ENCODE assay signal across 12 cellular contexts in the genomic region with DNA sequence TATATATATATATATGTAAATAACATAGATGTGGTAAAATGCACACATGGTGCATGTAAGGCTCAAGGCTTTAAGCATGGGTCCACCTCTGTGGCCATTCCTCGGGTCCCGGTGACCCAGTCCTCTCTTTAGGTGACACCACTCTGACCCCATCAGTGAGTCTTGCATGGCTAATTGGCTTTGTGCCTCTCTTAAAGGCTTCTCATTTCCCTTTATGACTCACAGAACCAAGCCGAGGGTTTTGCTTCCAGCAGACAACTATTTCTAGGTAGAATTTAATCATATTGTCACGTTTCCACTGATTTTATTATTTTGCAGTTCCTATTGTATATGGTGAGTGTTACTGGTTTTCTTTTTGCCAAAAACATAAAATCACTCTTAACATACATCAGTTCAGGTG. TPM values are rescaled to one million over a fixed set of nuclear protein-coding genes. Genes with fewer than 3 reads are reported as not detected.
DNase-seq lines count a peak whose midpoint lies in the region; ATAC-seq, FAIRE-seq and TF ChIP-seq lines count a peak whose summit lies in the region.
"Had no signal": no experiment of that assay in that cellular context is flagged by ENCODE, and none has a peak within 500 bp of the region (broad histone marks: within the 10 kb centered on the region; RNA-seq: fewer than 3 reads in every experiment).

No MANE protein-coding gene starts in this region.

- H3K27ac Mint-ChIP-seq in activated CD8-positive, alpha-beta memory T cell treated with anti-CD3 and anti-CD28 coated beads, Interleukin-2, amount 10 ng/mL, durations not matched to agents 7 days and 5 days: peak overlapping the region; percentile 18

- H2AFZ ChIP-seq in HepG2 (ENCODE audit: low read length): no peak overlapping the region

- no peaks in the 10 kb centered on the region for H3K9me3 ChIP-seq in RWPE2 (ENCODE audit: severe bottlenecking)
- H3K9me3 ChIP-seq in HepG2 (ENCODE audit: low read length): no peaks in the 10 kb centered on the region
- H3K9me3 ChIP-seq: A549 had no signal

- ATAC-seq in activated CD8-positive, alpha-beta memory T cell treated with anti-CD3 and anti-CD28 coated beads, Interleukin-2, amount 10 ng/mL, durations not matched to agents 7 days and 5 days: peak; percentile 42
- ATAC-seq in HG03108 (IDR thresholded peaks at IDR 0.05; ENCODE audit: unreplicated experiment) (peak; percentile 45), RWPE2 (ENCODE audit: low read depth) (peak; percentile 68; the same call in 2 of the 3 replicates), HepG2 (no peak)
- ATAC-seq: A549, Panc1 had no signal

- H3K79me2 ChIP-seq in HepG2 (ENCODE audit: insufficient read depth, low read length): no peaks in the 10 kb centered on the region

- no peaks in the 10 kb centered on the region for H3K27me3 ChIP-seq in RWPE2 (ENCODE audit: insufficient read depth, poor library complexity, severe bottlenecking)
- H3K27me3 ChIP-seq in HepG2 (ENCODE audit: control insufficient read depth in 1 of 2, insufficient read depth in 2 of 2, low read length in 2 of 2): peaks cover 3 to 36% of the 10 kb centered on the region in 2 experiments; a peak in 4 of 5 replicates

- H3K36me3 Mint-ChIP-seq in activated CD8-positive, alpha-beta memory T cell treated with anti-CD3 and anti-CD28 coated beads, Interleukin-2, amount 10 ng/mL, durations not matched to agents 7 days and 5 days: peaks cover 20% of the 10 kb centered on the region

- FAIRE-seq in HepG2 (lab: Jason Lieb, UNC): no peak
- FAIRE-seq: A549 had no signal

- TF ChIP-seq EP300 in HepG2 (IDR thresholded peaks at IDR 0.05; ENCODE audit: low read depth in 2 of 2, low read length in 2 of 2): no peak
- no peak for TF ChIP-seq EP300 in HepG2 (CRISPR knock-in tag; IDR thresholded peaks at IDR 0.05; ENCODE audit: borderline replicate concordance)

- POLR2A ChIA-PET in HepG2 (lab: Yijun Ruan, JAX): no interaction called here

- no peaks in the 10 kb centered on the region for H3K9me3 Mint-ChIP-seq in activated CD8-positive, alpha-beta memory T cell treated with anti-CD3 and anti-CD28 coated beads, Interleukin-2, amount 10 ng/mL, durations not matched to agents 7 days and 5 days (ENCODE audit: low read depth)

- TF ChIP-seq POLR2A in HepG2 (IDR thresholded peaks at IDR 0.05; ENCODE audit: insufficient read depth in 1 of 2, low read depth in 2 of 2, low read length in 2 of 2): no peak

- CTCF ChIA-PET in activated CD8-positive, alpha-beta memory T cell treated with anti-CD3 and anti-CD28 coated beads, Interleukin-2, amount 10 ng/mL, durations not matched to agents 7 days and 5 days (lab: Charles Lee): no interaction called here
- CTCF ChIA-PET in HepG2 (lab: Yijun Ruan, JAX; ENCODE audit: low intra/inter-chr PET ratio, low total read pairs): no interaction called here

- peak overlapping the region; percentile 16 for H3K4me3 Mint-ChIP-seq in activated CD8-positive, alpha-beta memory T cell treated with anti-CD3 and anti-CD28 coated beads, Interleukin-2, amount 10 ng/mL, durations not matched to agents 7 days and 5 days

- H3K9ac ChIP-seq in HepG2 (ENCODE audit: insufficient read depth, low read depth, low read length): no peak overlapping the region

- TF ChIP-seq CTCF in RWPE2 (IDR thresholded peaks at IDR 0.05; ENCODE audit: poor library complexity, severe bottlenecking): no peak
- no peak for TF ChIP-seq CTCF in HepG2 (CRISPR knock-in tag; IDR thresholded peaks at IDR 0.05)

- peak; percentile 54 for DNase-seq in activated CD8-positive, alpha-beta memory T cell treated with anti-CD3 and anti-CD28 coated beads, Interleukin-2, amount 10 ng/mL, durations not matched to agents 7 days and 5 days
- DNase-seq in activated CD8-positive, alpha-beta memory T cell treated with anti-CD3 and anti-CD28 coated beads, Interleukin-2, amount 50 U/mL, for 4 hours: no peak
- DNase-seq in RWPE2 (ENCODE audit: low spot score) (no peak), NCI-H69 (lab: John Stamatoyannopoulos, UW) (no peak), HuH-7 (ENCODE audit: low spot score) (no peak), DMS79 treated with DMSO at 0.1 percent for 48 hours (lab: John Stamatoyannopoulos, UW) (no peak), HepG2 (ENCODE audit: low spot score) (no peak)
- DNase-seq: caudate nucleus, hippocampal formation had no signal

- H4K20me1 ChIP-seq in HepG2 (ENCODE audit: insufficient read depth, low read length): no peaks in the 10 kb centered on the region; the same call in 1 of the 2 replicates

- no peak for TF ChIP-seq RAD21 in HepG2 (CRISPR knock-in tag; IDR thresholded peaks at IDR 0.05)

- intact Hi-C loops in HepG2 (cut with micrococcal nuclease; ENCODE audit: unreplicated experiment): no loop called here

- H3K4me3 ChIP-seq in RWPE2 (ENCODE audit: severe bottlenecking) (no peak overlapping the region), HepG2 (replicated peaks in 1 of 3; ENCODE audit: insufficient read depth in 1 of 3, low read depth in 2 of 3, low read length in 3 of 3) (no peak overlapping the region)
- H3K4me3 ChIP-seq: A549 had no signal

- H3K36me3 ChIP-seq in RWPE2 (ENCODE audit: low read depth) (no peaks in the 10 kb centered on the region), HepG2 (replicated peaks in 1 of 2; ENCODE audit: control insufficient read depth in 1 of 2, insufficient read depth in 2 of 2, low read length in 2 of 2) (no peaks in the 10 kb centered on the region)

- in situ Hi-C loops in HepG2 (cut with HindIII; ENCODE audit: extremely low pct_ligation_motif_present, low pct_unique_long_range_greater_than_20kb): no loop called here

- H3K27me3 Mint-ChIP-seq in activated CD8-positive, alpha-beta memory T cell treated with anti-CD3 and anti-CD28 coated beads, Interleukin-2, amount 10 ng/mL, durations not matched to agents 7 days and 5 days: no peaks in the 10 kb centered on the region

- peaks cover 84% of the 10 kb centered on the region for H3K4me1 Mint-ChIP-seq in activated CD8-positive, alpha-beta memory T cell treated with anti-CD3 and anti-CD28 coated beads, Interleukin-2, amount 10 ng/mL, durations not matched to agents 7 days and 5 days

- H3K27ac ChIP-seq in RWPE2 (ENCODE audit: poor library complexity, severe bottlenecking) (no peak overlapping the region), HepG2 (ENCODE audit: extremely low read length, insufficient read depth, low read length) (no peak overlapping the region)
- H3K27ac ChIP-seq: A549 had no signal

- WGBS in HepG2 (ENCODE audit: low lambda C conversion rate): 5% methylated on average over 4 of the region's 4 CpGs

- H3K4me1 ChIP-seq in RWPE2 (ENCODE audit: insufficient read depth, poor library complexity, severe bottlenecking) (peaks cover 10% of the 10 kb centered on the region), HepG2 (ENCODE audit: insufficient read depth, low read length) (no peaks in the 10 kb centered on the region)

- BruUV-seq in HepG2 (replicated peaks; lab: Mats Ljungman, UMichigan): no TSS peak

- H3K4me2 ChIP-seq in HepG2 (ENCODE audit: low read depth, low read length): no peak overlapping the region
- H3K4me2 ChIP-seq: A549 had no signal

TF ChIP-seq in HepG2, 621 proteins besides CTCF, POLR2A, EP300 and RAD21 (continues in another document):
- TF ChIP-seq, protein P1, sequence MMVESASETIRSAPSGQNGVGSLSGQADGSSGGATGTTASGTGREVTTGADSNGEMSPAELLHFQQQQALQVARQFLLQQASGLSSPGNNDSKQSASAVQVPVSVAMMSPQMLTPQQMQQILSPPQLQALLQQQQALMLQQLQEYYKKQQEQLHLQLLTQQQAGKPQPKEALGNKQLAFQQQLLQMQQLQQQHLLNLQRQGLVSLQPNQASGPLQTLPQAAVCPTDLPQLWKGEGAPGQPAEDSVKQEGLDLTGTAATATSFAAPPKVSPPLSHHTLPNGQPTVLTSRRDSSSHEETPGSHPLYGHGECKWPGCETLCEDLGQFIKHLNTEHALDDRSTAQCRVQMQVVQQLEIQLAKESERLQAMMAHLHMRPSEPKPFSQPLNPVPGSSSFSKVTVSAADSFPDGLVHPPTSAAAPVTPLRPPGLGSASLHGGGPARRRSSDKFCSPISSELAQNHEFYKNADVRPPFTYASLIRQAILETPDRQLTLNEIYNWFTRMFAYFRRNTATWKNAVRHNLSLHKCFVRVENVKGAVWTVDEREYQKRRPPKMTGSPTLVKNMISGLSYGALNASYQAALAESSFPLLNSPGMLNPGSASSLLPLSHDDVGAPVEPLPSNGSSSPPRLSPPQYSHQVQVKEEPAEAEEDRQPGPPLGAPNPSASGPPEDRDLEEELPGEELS (CRISPR knock-in tag; IDR thresholded peaks at IDR 0.05): no peak

RNA-seq across cellular contexts. Expression of a gene that starts 59.7 kb away (rescaled TPM):
- total RNA-seq in activated CD8-positive, alpha-beta memory T cell treated with anti-CD3 and anti-CD28 coated beads, Interleukin-2, amount 10 ng/mL, durations not matched to agents 7 days and 5 days: 10 to 100 TPM; 62.5 to 80.2 TPM
- 0.13 TPM in 1 of 2 replicates, not detected in the other for total RNA-seq in HepG2 (2016; rRNA removed; fragmentation: Illumina TruSeq; extraction: Trizol)
- total RNA-seq in HepG2 (2016; cell fraction: cytosol; rRNA removed; fragmentation: Illumina TruSeq; extraction: Trizol; ENCODE audit: low read depth): under 0.01 TPM in 1 of 2 replicates, not detected in the other
- 0.06 TPM in 1 of 2 replicates, not detected in the other for total RNA-seq in HepG2 (2016; cell fraction: insoluble cytoplasmic fraction; rRNA removed; fragmentation: Illumina TruSeq; extraction: Trizol)
- not detected in 2 replicates for total RNA-seq in HepG2 (2016; cell fraction: membrane; rRNA removed; fragmentation: Illumina TruSeq; extraction: Trizol)
- total RNA-seq in HepG2 (2016; cell fraction: nucleus; rRNA removed; fragmentation: Illumina TruSeq; extraction: Trizol): not detected in 2 replicates
- polyA plus RNA-seq in HepG2 (2011; rRNA removed): 0.18 and 0.63 TPM in 2 replicates
- polyA plus RNA-seq in HepG2 (2011; cell fraction: cytosol; rRNA removed): 0.31 and 0.46 TPM in 2 replicates
- polyA plus RNA-seq in HepG2 (2011; cell fraction: nucleus; rRNA removed): 1.1 and 2.2 TPM in 2 replicates
- 1.6 and 2.5 TPM in 2 replicates for polyA plus RNA-seq in HepG2 (2012)
- not detected in 2 replicates for polyA plus RNA-seq in HepG2 (2016; cell fraction: cytosol; fragmentation: Illumina TruSeq; extraction: Trizol; ENCODE audit: low read depth)
- not detected in 2 replicates for polyA plus RNA-seq in HepG2 (2016; cell fraction: insoluble cytoplasmic fraction; fragmentation: Illumina TruSeq; extraction: Trizol; ENCODE audit: low read depth)
- polyA plus RNA-seq in HepG2 (2016; cell fraction: membrane; fragmentation: Illumina TruSeq; extraction: Trizol; ENCODE audit: low read depth): not detected in 2 replicates
- polyA plus RNA-seq in HepG2 (2016; cell fraction: nucleus; fragmentation: Illumina TruSeq; extraction: Trizol; ENCODE audit: insufficient read depth, low read depth): not detected in 2 replicates
- polyA minus RNA-seq in HepG2 (2011; rRNA and poly(A)+ RNA removed; ENCODE audit: low replicate concordance): 4.0 and 7.0 TPM in 2 replicates
- polyA minus RNA-seq in HepG2 (2011; cell fraction: cytosol; rRNA and poly(A)+ RNA removed): not detected in 2 replicates
- polyA minus RNA-seq in HepG2 (2011; cell fraction: nucleus; rRNA and poly(A)+ RNA removed): 1.1 and 2.3 TPM in 2 replicates

Comparison
In these comparisons a context has a peak if more than half of its experiments do, and no peak if none do; other contexts are left out.
1. RNA of a gene that starts 59.7 kb away (total RNA-seq): 62.5 to 80.2 TPM in activated CD8-positive, alpha-beta memory T cell treated with anti-CD3 and anti-CD28 coated beads, Interleukin-2, amount 10 ng/mL, durations not matched to agents 7 days and 5 days; under 0.01 to 0.13 TPM in HepG2; every median in the first group is over 10 times any median in the second.